In the genomic region with DNA sequence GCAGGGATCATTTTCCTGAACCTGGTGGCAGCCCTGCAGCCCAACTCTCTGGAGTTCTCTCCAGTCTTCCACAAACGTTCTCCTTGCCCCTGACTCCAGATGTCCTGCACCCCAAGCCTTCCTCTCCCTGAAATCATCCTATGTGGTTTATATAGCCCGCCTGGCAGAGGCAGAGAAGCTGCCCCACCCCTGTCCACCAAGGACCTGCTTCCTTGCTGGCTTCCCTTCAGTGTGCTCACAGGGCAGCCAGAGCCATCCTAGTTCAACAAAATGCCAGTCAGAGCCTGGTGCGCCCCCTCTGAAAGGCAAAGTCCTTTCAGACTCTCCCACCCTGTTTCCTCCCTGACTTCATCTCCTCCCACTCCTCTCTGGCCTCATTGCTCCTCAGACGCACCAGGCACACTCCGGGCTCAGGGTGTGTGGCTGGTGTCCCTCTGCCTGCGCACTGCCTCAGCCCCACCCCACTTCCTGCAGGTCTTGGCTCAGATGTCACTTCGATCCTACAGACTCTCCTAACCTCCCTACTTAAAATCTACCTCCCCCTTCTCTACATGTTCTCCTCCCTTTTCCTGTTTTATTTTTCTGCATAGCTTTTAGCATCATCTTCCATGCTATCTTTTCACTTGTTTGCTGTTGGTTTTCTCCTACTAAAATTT, we compare ENCODE assay signal across 10 cellular contexts. TPM values are rescaled to one million over a fixed set of nuclear protein-coding genes. Genes with fewer than 3 reads are reported as not detected.
DNase-seq lines count a peak whose midpoint lies in the region; ATAC-seq and TF ChIP-seq lines count a peak whose summit lies in the region.
"Had no signal": no experiment of that assay in that cellular context is flagged by ENCODE, and none has a peak within 500 bp of the region (broad histone marks: within the 10 kb centered on the region; RNA-seq: fewer than 3 reads in every experiment).

No MANE protein-coding gene starts in this region.

- peaks cover 20% of the 10 kb centered on the region in 3 donors for H3K4me1 Mint-ChIP-seq in T-cell

- H3K18ac ChIP-seq in mesenchymal stem cell (ENCODE audit: low read depth in 1 of 2, low read length in 2 of 2) = peak overlapping the region in 1 of 2 experiments; percentile 29

- H3K4me3 Mint-ChIP-seq in T-cell = peak overlapping the region in 1 of 3 donors; percentile 30

- H3K4ac ChIP-seq in mesenchymal stem cell (ENCODE audit: low read depth in 1 of 2, low read length in 2 of 2) = no peak overlapping the region

- no peak overlapping the region for H2AK5ac ChIP-seq in mesenchymal stem cell (ENCODE audit: low read length, severe bottlenecking)

- intact Hi-C loops in esophagus muscularis mucosa (cut with DNase I) = loop anchor here (10.0 kb wide), 1 partner anchor 238 kb away; a partner anchor contains a TSS

- no peak overlapping the region for H2BK120ac ChIP-seq in mesenchymal stem cell (ENCODE audit: low read depth, low read length)

- peak; percentile 11 for DNase-seq in NCI-H2171 treated with DMSO at 0.1 percent for 48 hours (lab: John Stamatoyannopoulos, UW)
- no peak for DNase-seq in NCI-H2171 (lab: John Stamatoyannopoulos, UW)
- peak in 13 of 34 experiments; percentile 6 to 34 (median 12) for DNase-seq in T-cell
- no peak for DNase-seq in esophagus muscularis mucosa (ENCODE audit: extremely low spot score)
- DNase-seq in stimulated activated CD8-positive, alpha-beta memory T cell treated with anti-CD3 and anti-CD28 coated beads, Interleukin-4, amount 100 ng/mL, for 48 hours = peak; percentile 31
- DNase-seq in mesenchymal stem cell = no peak
- DNase-seq in NAMALWA (ENCODE audit: low spot score) = no peak
- no peak for DNase-seq in DMS79 treated with DMSO at 0.1 percent for 48 hours (lab: John Stamatoyannopoulos, UW)
- DNase-seq: NCI-H1105 had no signal

- H3K4me1 ChIP-seq in esophagus muscularis mucosa (peaks cover 78 to 93% (median 82%) of the 10 kb centered on the region in 4 donors), mesenchymal stem cell (ENCODE audit: control insufficient read depth, insufficient read depth, low read depth, low read length) (peaks cover 13% of the 10 kb centered on the region)

- peaks cover 27 to 28% of the 10 kb centered on the region in 2 donors for H3K27me3 Mint-ChIP-seq in T-cell

- no peak overlapping the region for H3K4me2 ChIP-seq in mesenchymal stem cell (ENCODE audit: low read length, poor library complexity, severe bottlenecking)

- no peak overlapping the region for H2BK12ac ChIP-seq in mesenchymal stem cell (ENCODE audit: low read length in 2 of 2)

- H3K27ac ChIP-seq in esophagus muscularis mucosa (replicated peaks in 1 of 4) (peak overlapping the region; percentile 69 to 96 (median 93)), mesenchymal stem cell (ENCODE audit: low read length, poor library complexity, severe bottlenecking) (no peak overlapping the region)

- H3K4me3 ChIP-seq in esophagus muscularis mucosa (no peak overlapping the region), mesenchymal stem cell (ENCODE audit: insufficient read depth in 1 of 2, low read depth in 1 of 2, low read length in 2 of 2) (no peak overlapping the region)

- ATAC-seq in T-cell (replicated peaks in 1 of 4) = peak; percentile 63 to 86 (median 72)

- H3K9me3 ChIP-seq in esophagus muscularis mucosa = no peaks in the 10 kb centered on the region
- no peaks in the 10 kb centered on the region for H3K9me3 ChIP-seq in mesenchymal stem cell (ENCODE audit: control insufficient read depth, low read length)

- no peak overlapping the region for H2BK15ac ChIP-seq in mesenchymal stem cell (ENCODE audit: low read depth, poor library complexity, severe bottlenecking)

- no peak for TF ChIP-seq CTCF in esophagus muscularis mucosa (IDR thresholded peaks at IDR 0.05)

- H3K14ac ChIP-seq in mesenchymal stem cell (ENCODE audit: low read length in 2 of 2) = peak overlapping the region in 1 of 2 experiments; percentile 53

- no peaks in the 10 kb centered on the region for H3K9me3 Mint-ChIP-seq in T-cell

- CTCF ChIA-PET in T-cell (lab: Charles Lee) = interaction anchor here in 1 of 2 donors (1.0 kb wide), 1 partner anchor 49 kb away, joined by 3 read pairs; no protein-coding TSS in a partner anchor

- H3K79me1 ChIP-seq in mesenchymal stem cell (replicated peaks; ENCODE audit: low read length, poor library complexity, severe bottlenecking) = no peaks in the 10 kb centered on the region

- 26% methylated on average over 7 of the region's 7 CpGs for WGBS in esophagus muscularis mucosa
- WGBS in mesenchymal stem cell = 25% methylated on average over 7 of the region's 7 CpGs

- no peak overlapping the region for H3K23ac ChIP-seq in mesenchymal stem cell (ENCODE audit: low read length in 2 of 2)

- H2BK5ac ChIP-seq in mesenchymal stem cell (ENCODE audit: low read depth, low read length, poor library complexity, severe bottlenecking) = no peak overlapping the region

- H4K8ac ChIP-seq in mesenchymal stem cell (ENCODE audit: low read length) = no peak overlapping the region

- no peak overlapping the region for H4K91ac ChIP-seq in mesenchymal stem cell (ENCODE audit: low read length)

- POLR2A ChIA-PET in T-cell (lab: Charles Lee) = interaction anchor here in 1 of 2 donors (0.6 to 1.0 kb wide), 2 partner anchors 29 to 49 kb away, joined by 3 read pairs; no protein-coding TSS in a partner anchor

- no peak for TF ChIP-seq POLR2A in esophagus muscularis mucosa (IDR thresholded peaks at IDR 0.05; ENCODE audit: low read depth)

- peaks cover 0 to 5% (median 0%) of the 10 kb centered on the region in 4 donors for H3K27me3 ChIP-seq in esophagus muscularis mucosa
- peaks cover 76 to 93% of the 10 kb centered on the region in 2 experiments for H3K27me3 ChIP-seq in mesenchymal stem cell (ENCODE audit: control insufficient read depth in 1 of 2, insufficient read depth in 1 of 2, low read length in 2 of 2)

- H3K36me3 Mint-ChIP-seq in T-cell = no peaks in the 10 kb centered on the region

- H3K27ac Mint-ChIP-seq in T-cell = peak overlapping the region in 1 of 2 donors; percentile 37

- H3K9ac ChIP-seq in mesenchymal stem cell (ENCODE audit: low read length) = no peak overlapping the region

- no peak for TF ChIP-seq EP300 in esophagus muscularis mucosa (IDR thresholded peaks at IDR 0.05)

- H3K36me3 ChIP-seq in esophagus muscularis mucosa = no peaks in the 10 kb centered on the region
- no peaks in the 10 kb centered on the region for H3K36me3 ChIP-seq in mesenchymal stem cell (ENCODE audit: control insufficient read depth in 1 of 2, insufficient read depth in 2 of 2, low read depth in 1 of 2, low read length in 2 of 2)

- no peak overlapping the region for H2AFZ ChIP-seq in mesenchymal stem cell (ENCODE audit: low read depth, low read length)

RNA-seq across cellular contexts. Expression of a gene that starts 5.9 kb away (rescaled TPM):
- total RNA-seq in T-cell = not detected
- under 1 TPM in 1 of 4 donors, not detected in 3; 0.17 TPM for total RNA-seq in esophagus muscularis mucosa
- 0.01 TPM for polyA plus RNA-seq in mesenchymal stem cell (2013, experiment 1 of 2)
- 0.01 TPM for polyA plus RNA-seq in mesenchymal stem cell (2013, experiment 2 of 2)
- total RNA-seq: lower leg skin had no signal

RNA-seq across cellular contexts. Expression of a gene that starts 14.6 kb away (rescaled TPM):
- total RNA-seq in T-cell = under 1 TPM in 2 of 5 donors, not detected in 3; 0.09 to 0.18 TPM
- 100 to 1,000 TPM; 123 to 216 (median 198) TPM for total RNA-seq in esophagus muscularis mucosa
- polyA plus RNA-seq in mesenchymal stem cell (2013, experiment 1 of 2) = 3.3 TPM
- 2.9 TPM for polyA plus RNA-seq in mesenchymal stem cell (2013, experiment 2 of 2)

RNA-seq across cellular contexts. Expression of a gene that starts 32.6 kb away (rescaled TPM):
- total RNA-seq in T-cell (10 to 100 TPM; 12.5 to 15.1 (median 13.2) TPM), esophagus muscularis mucosa (1 to 10 TPM; 1.2 to 7.5 (median 2.2) TPM)
- polyA plus RNA-seq in mesenchymal stem cell (2013, experiment 1 of 2) = 0.64 TPM
- polyA plus RNA-seq in mesenchymal stem cell (2013, experiment 2 of 2) = 0.53 TPM

RNA-seq across cellular contexts. Expression of a gene that starts 37.2 kb away (rescaled TPM):
- total RNA-seq in T-cell = not detected
- not detected for total RNA-seq in esophagus muscularis mucosa
- polyA plus RNA-seq in mesenchymal stem cell (2013, experiment 1 of 2) = 0.91 TPM
- polyA plus RNA-seq in mesenchymal stem cell (2013, experiment 2 of 2) = 1.2 TPM

RNA-seq across cellular contexts. Expression of a gene that starts 51.2 kb away (rescaled TPM):
- total RNA-seq in T-cell = 10 to 100 TPM; 33.2 to 43.6 (median 36.7) TPM
- 10 to 100 TPM; 24.2 to 33.4 (median 25.5) TPM for total RNA-seq in esophagus muscularis mucosa
- 20.3 TPM for polyA plus RNA-seq in mesenchymal stem cell (2013, experiment 1 of 2)
- polyA plus RNA-seq in mesenchymal stem cell (2013, experiment 2 of 2) = 19.4 TPM

Comparison
In these comparisons a context has a peak if more than half of its experiments do, and no peak if none do; other contexts are left out.
1. DNase-seq: peak in NCI-H2171 treated with DMSO at 0.1 percent for 48 hours (single experiment) and stimulated activated CD8-positive, alpha-beta memory T cell treated with anti-CD3 and anti-CD28 coated beads, Interleukin-4, amount 100 ng/mL, for 48 hours (single experiment); none in NCI-H2171 (single experiment), esophagus muscularis mucosa (single experiment), mesenchymal stem cell (single experiment), NAMALWA (single experiment) and DMS79 treated with DMSO at 0.1 percent for 48 hours (single experiment).
2. RNA of a gene that starts 14.6 kb away (total RNA-seq): 123 to 216 TPM in esophagus muscularis mucosa; 0.09 to 0.18 TPM in T-cell; every median in the first group is over 100 times any median in the second.